ENCODE assay signal across 15 cellular contexts in genomic region chr16:31089199-31089598, GRCh38. TPM values are rescaled to one million over a fixed set of nuclear protein-coding genes. Genes with fewer than 3 reads are reported as not detected.
DNase-seq lines count a peak whose midpoint lies in the region; ATAC-seq and TF ChIP-seq lines count a peak whose summit lies in the region.
"Had no signal": no experiment of that assay in that cellular context is flagged by ENCODE, and none has a peak within 500 bp of the region (broad histone marks: within the 10 kb centered on the region; RNA-seq: fewer than 3 reads in every experiment).

No MANE protein-coding gene starts in this region.

- H3K4me3 ChIP-seq in WERI-Rb-1 (ENCODE audit: low read depth, low read length) (no peak overlapping the region), spleen (no peak overlapping the region)
- H3K4me3 ChIP-seq: GM23338 had no signal

- H3K27me3 ChIP-seq in WERI-Rb-1 (ENCODE audit: insufficient read depth, low read depth, severe bottlenecking) (no peaks in the 10 kb centered on the region), spleen (replicated peaks in 1 of 7) (no peaks in the 10 kb centered on the region)

- 87 to 95% (median 94%) methylated on average over 8 of the region's 8 CpGs for WGBS in spleen, 5 donors

- intact Hi-C loops in spleen (cut with DNase I; ENCODE audit: low total_unique reads), result no loop called here

- no peaks in the 10 kb centered on the region for H3K9me3 Mint-ChIP-seq in activated naive CD4-positive, alpha-beta T cell treated with anti-CD3 and anti-CD28 coated beads, Interleukin-2, amount 10 ng/mL, durations not matched to agents 7 days and 5 days
- no peaks in the 10 kb centered on the region for H3K9me3 Mint-ChIP-seq in HFFc6
- H3K9me3 Mint-ChIP-seq: CD14-positive monocyte; CD8-positive, alpha-beta T cell; GM23338 had no signal

- H3K4me3 Mint-ChIP-seq in activated naive CD4-positive, alpha-beta T cell treated with anti-CD3 and anti-CD28 coated beads, Interleukin-2, amount 10 ng/mL, durations not matched to agents 7 days and 5 days, result no peak overlapping the region
- no peak overlapping the region for H3K4me3 Mint-ChIP-seq in HFFc6
- H3K4me3 Mint-ChIP-seq: CD14-positive monocyte; CD8-positive, alpha-beta T cell; GM23338 had no signal

- no peak for DNase-seq in activated naive CD4-positive, alpha-beta T cell treated with anti-CD3 and anti-CD28 coated beads, Interleukin-2, amount 10 ng/mL, durations not matched to agents 7 days and 5 days
- no peak for DNase-seq in activated naive CD4-positive, alpha-beta T cell (lab: John Stamatoyannopoulos, UW)
- no peak for DNase-seq in HFFc6
- no peak for DNase-seq in WERI-Rb-1
- DNase-seq in spleen, result peak; percentile 55
- no peak for DNase-seq in NCI-H82 (lab: John Stamatoyannopoulos, UW)
- DNase-seq: CD8-positive, alpha-beta T cell; COR-L47; DMS153; DMS79 treated with DMSO at 0.1 percent for 48 hours; EL had no signal

- H3K4me1 Mint-ChIP-seq in activated naive CD4-positive, alpha-beta T cell treated with anti-CD3 and anti-CD28 coated beads, Interleukin-2, amount 10 ng/mL, durations not matched to agents 7 days and 5 days, result peaks cover 17% of the 10 kb centered on the region
- H3K4me1 Mint-ChIP-seq in HFFc6 (ENCODE audit: low read depth), result peaks cover 28% of the 10 kb centered on the region

- H3K4me1 ChIP-seq in spleen, result peaks cover 10 to 24% (median 16%) of the 10 kb centered on the region in 6 donors

- no peaks in the 10 kb centered on the region for H3K9me3 ChIP-seq in WERI-Rb-1 (ENCODE audit: severe bottlenecking)
- H3K9me3 ChIP-seq in spleen, result no peaks in the 10 kb centered on the region

- peak overlapping the region; percentile 28 for H3K27ac Mint-ChIP-seq in activated naive CD4-positive, alpha-beta T cell treated with anti-CD3 and anti-CD28 coated beads, Interleukin-2, amount 10 ng/mL, durations not matched to agents 7 days and 5 days
- peak overlapping the region; percentile 13; the same call in 1 of the 2 replicates for H3K27ac Mint-ChIP-seq in HFFc6
- H3K27ac Mint-ChIP-seq: CD14-positive monocyte; CD8-positive, alpha-beta T cell; GM23338 had no signal

- no peaks in the 10 kb centered on the region for H3K27me3 Mint-ChIP-seq in activated naive CD4-positive, alpha-beta T cell treated with anti-CD3 and anti-CD28 coated beads, Interleukin-2, amount 10 ng/mL, durations not matched to agents 7 days and 5 days
- H3K27me3 Mint-ChIP-seq in HFFc6 (ENCODE audit: insufficient read depth), result peaks cover 5% of the 10 kb centered on the region

- TF ChIP-seq CTCF in HFFc6 (IDR thresholded peaks at IDR 0.05) (no peak), WERI-Rb-1 (IDR thresholded peaks at IDR 0.05; ENCODE audit: low read depth, low read length) (no peak), spleen (IDR thresholded peaks at IDR 0.05 in 8 of 11, conservative IDR thresholded peaks at IDR 0.05 in 3 of 11) (no peak)

- H3K36me3 ChIP-seq in WERI-Rb-1, result peaks cover 48% of the 10 kb centered on the region
- peaks cover 0 to 74% (median 26%) of the 10 kb centered on the region in 6 donors for H3K36me3 ChIP-seq in spleen

- H3K27ac ChIP-seq in WERI-Rb-1 (peak overlapping the region; percentile 77), spleen (no peak overlapping the region)
- H3K27ac ChIP-seq: 22Rv1 had no signal

- TF ChIP-seq POLR2A in spleen (IDR thresholded peaks at IDR 0.05), result no peak

- CTCF ChIA-PET in activated naive CD4-positive, alpha-beta T cell treated with anti-CD3 and anti-CD28 coated beads, Interleukin-2, amount 10 ng/mL, durations not matched to agents 7 days and 5 days (lab: Charles Lee), result interaction anchor here (1.1 kb wide), 1 partner anchor 53 kb away, joined by 3 read pairs; no protein-coding TSS in a partner anchor

- H3K36me3 Mint-ChIP-seq in activated naive CD4-positive, alpha-beta T cell treated with anti-CD3 and anti-CD28 coated beads, Interleukin-2, amount 10 ng/mL, durations not matched to agents 7 days and 5 days, result peaks cover 14% of the 10 kb centered on the region
- peaks cover 6% of the 10 kb centered on the region for H3K36me3 Mint-ChIP-seq in HFFc6 (ENCODE audit: low read depth)

- ATAC-seq in HG03280 (IDR thresholded peaks at IDR 0.05; ENCODE audit: unreplicated experiment), result no peak
- ATAC-seq: CD8-positive, alpha-beta T cell; GM23338 had no signal

RNA-seq across cellular contexts. Expression of gene PRSS53, which starts 0.5 kb away (rescaled TPM):
- 1 to 10 TPM in 5 of 6 experiments, under 1 TPM in 1; 0.85 to 2.6 (median 1.4) TPM for total RNA-seq in HFFc6 (2021; fragmentation: NEBNext Ultra II Directional; extraction: Animal tissue kit (Norgen Biotek cat#: 25700))
- 1 to 10 TPM; 2.3 to 6.0 (median 2.8) TPM for total RNA-seq in spleen
- polyA plus RNA-seq in spleen, result 1 to 10 TPM; 1.6 to 2.6 (median 1.9) TPM

RNA-seq across cellular contexts. Expression of gene VKORC1, which starts 5.4 kb away (rescaled TPM):
- 100 to 1,000 TPM; 123 to 184 (median 130) TPM for total RNA-seq in HFFc6 (2021; fragmentation: NEBNext Ultra II Directional; extraction: Animal tissue kit (Norgen Biotek cat#: 25700))
- total RNA-seq in spleen, result 10 to 100 TPM; 33.4 to 74.2 (median 48.2) TPM
- polyA plus RNA-seq in spleen, result 10 to 100 TPM; 23.5 to 56.6 (median 55.1) TPM

RNA-seq across cellular contexts. Expression of gene ZNF646, which starts 15.0 kb away (rescaled TPM):
- 10 to 100 TPM; 13.0 to 16.3 (median 14.7) TPM for total RNA-seq in HFFc6 (2021; fragmentation: NEBNext Ultra II Directional; extraction: Animal tissue kit (Norgen Biotek cat#: 25700))
- total RNA-seq in spleen, result 10 to 100 TPM; 20.2 to 28.4 (median 25.6) TPM
- 10 to 100 TPM in 1 of 3 donors, 1 to 10 TPM in 2; 3.2 to 11.8 (median 3.3) TPM for polyA plus RNA-seq in spleen

RNA-seq across cellular contexts. Expression of gene ZNF668, which starts 15.2 kb away (rescaled TPM):
- total RNA-seq in HFFc6 (2021; fragmentation: NEBNext Ultra II Directional; extraction: Animal tissue kit (Norgen Biotek cat#: 25700)), result 10 to 100 TPM; 15.0 to 24.5 (median 17.5) TPM
- total RNA-seq in spleen, result 10 to 100 TPM in 3 of 7 donors, 1 to 10 TPM in 4; 8.9 to 12.5 (median 9.2) TPM
- polyA plus RNA-seq in spleen, result 1 to 10 TPM; 6.2 to 9.8 (median 6.4) TPM

RNA-seq across cellular contexts. Expression of gene BCKDK, which starts 19.0 kb away (rescaled TPM):
- total RNA-seq in HFFc6 (2021; fragmentation: NEBNext Ultra II Directional; extraction: Animal tissue kit (Norgen Biotek cat#: 25700)), result 10 to 100 TPM; 56.8 to 64.8 (median 59.4) TPM
- total RNA-seq in spleen, result 10 to 100 TPM; 36.9 to 55.7 (median 40.2) TPM
- polyA plus RNA-seq in spleen, result 10 to 100 TPM; 15.0 to 27.5 (median 17.4) TPM
